8 cellular contexts compared by ENCODE assay signal in genomic region chr1:27488523-27489138, GRCh38. TPM values are rescaled to one million over a fixed set of nuclear protein-coding genes. Genes with fewer than 3 reads are reported as not detected.
A peak's percentile ranks its signal among the peaks of the same experiment; 100 is the strongest.
DNase-seq lines count a peak whose midpoint lies in the region; ATAC-seq lines count a peak whose summit lies in the region.

No MANE protein-coding gene starts in this region.

- H3K4me3 ChIP-seq in CD4-positive, CD25-positive, alpha-beta regulatory T cell (ENCODE audit: low read depth, low read length): peak overlapping the region; percentile 99
- peak overlapping the region; percentile 100 for H3K4me3 ChIP-seq in iPS-20b (ENCODE audit: low read length)

- peaks cover 2% of the 10 kb centered on the region for H3K36me3 Mint-ChIP-seq in CD4-positive, CD25-positive, alpha-beta regulatory T cell
- peaks cover 0 to 9% of the 10 kb centered on the region in 2 donors for H3K36me3 Mint-ChIP-seq in activated naive CD4-positive, alpha-beta T cell treated with anti-CD3 and anti-CD28 coated beads, Interleukin-2, amount 50 U/mL, for 72 hours
- peaks cover 4% of the 10 kb centered on the region for H3K36me3 Mint-ChIP-seq in stimulated activated naive CD8-positive, alpha-beta T cell treated with anti-CD3 and anti-CD28 coated beads, Interleukin-15, Interleukin-2, amounts not matched to agents 100 ng/mL and 50 ng/mL, for 24 hours (ENCODE audit: low read depth)

- H3K9ac ChIP-seq in iPS-20b (ENCODE audit: low read depth, low read length): no peak overlapping the region; the same call in 1 of the 2 replicates

- peaks cover 0 to 1% (median 0%) of the 10 kb centered on the region in 7 donors for H3K9me3 Mint-ChIP-seq in CD4-positive, CD25-positive, alpha-beta regulatory T cell
- H3K9me3 Mint-ChIP-seq in activated naive CD4-positive, alpha-beta T cell treated with anti-CD3 and anti-CD28 coated beads, Interleukin-2, amount 50 U/mL, for 72 hours: no peaks in the 10 kb centered on the region
- no peaks in the 10 kb centered on the region for H3K9me3 Mint-ChIP-seq in stimulated activated naive CD8-positive, alpha-beta T cell treated with anti-CD3 and anti-CD28 coated beads, Interleukin-15, Interleukin-2, amounts not matched to agents 100 ng/mL and 50 ng/mL, for 24 hours

- H3K27me3 ChIP-seq in CD4-positive, CD25-positive, alpha-beta regulatory T cell (ENCODE audit: control insufficient read depth, insufficient read depth, low read length): no peaks in the 10 kb centered on the region
- H3K27me3 ChIP-seq in iPS-20b (ENCODE audit: insufficient read depth, low read length): no peaks in the 10 kb centered on the region

- no peak for ATAC-seq in CD4-positive, CD25-positive, alpha-beta regulatory T cell (ENCODE audit: low read depth in 2 of 2)
- ATAC-seq in activated naive CD4-positive, alpha-beta T cell treated with anti-CD3 and anti-CD28 coated beads, Interleukin-2, amount 50 U/mL, for 72 hours: no peak

- peak overlapping the region; percentile 98 to 99 (median 98) for H3K4me3 Mint-ChIP-seq in CD4-positive, CD25-positive, alpha-beta regulatory T cell
- H3K4me3 Mint-ChIP-seq in stimulated activated naive CD8-positive, alpha-beta T cell treated with anti-CD3 and anti-CD28 coated beads, Interleukin-15, Interleukin-2, amounts not matched to agents 100 ng/mL and 50 ng/mL, for 24 hours: peak overlapping the region; percentile 92

- peaks cover 17% of the 10 kb centered on the region for H3K27me3 Mint-ChIP-seq in CD4-positive, CD25-positive, alpha-beta regulatory T cell
- H3K27me3 Mint-ChIP-seq in stimulated activated naive CD8-positive, alpha-beta T cell treated with anti-CD3 and anti-CD28 coated beads, Interleukin-15, Interleukin-2, amounts not matched to agents 100 ng/mL and 50 ng/mL, for 24 hours: no peaks in the 10 kb centered on the region

- peak overlapping the region; percentile 83 for H3K27ac ChIP-seq in CD4-positive, CD25-positive, alpha-beta regulatory T cell (ENCODE audit: insufficient read depth, low read length, poor library complexity, severe bottlenecking)
- no peak overlapping the region for H3K27ac ChIP-seq in iPS-20b (ENCODE audit: low read length)

- peaks cover 34% of the 10 kb centered on the region for H3K4me1 ChIP-seq in CD4-positive, CD25-positive, alpha-beta regulatory T cell (ENCODE audit: control insufficient read depth, insufficient read depth, low read length, poor library complexity, severe bottlenecking)
- H3K4me1 ChIP-seq in iPS-20b (ENCODE audit: insufficient read depth, low read length): peaks cover 12% of the 10 kb centered on the region

- DNase-seq in CD4-positive, CD25-positive, alpha-beta regulatory T cell: peak in 2 of 3 donors; percentile 25 to 27
- DNase-seq in KG1 (lab: John Stamatoyannopoulos, UW): peak; percentile 24
- no peak for DNase-seq in activated naive CD4-positive, alpha-beta T cell treated with anti-CD3 and anti-CD28 coated beads, Interleukin-2, amount 50 U/mL, for 72 hours (ENCODE audit: low spot score in 2 of 2)
- DNase-seq in HK-2 (ENCODE audit: unreplicated experiment): no peak
- DNase-seq in NCI-H2081 (lab: John Stamatoyannopoulos, UW): no peak
- DNase-seq in COLO829 (ENCODE audit: low spot score): no peak

- H3K4me1 Mint-ChIP-seq in CD4-positive, CD25-positive, alpha-beta regulatory T cell: peaks cover 16 to 67% (median 41%) of the 10 kb centered on the region in 4 donors
- peaks cover 51% of the 10 kb centered on the region for H3K4me1 Mint-ChIP-seq in stimulated activated naive CD8-positive, alpha-beta T cell treated with anti-CD3 and anti-CD28 coated beads, Interleukin-15, Interleukin-2, amounts not matched to agents 100 ng/mL and 50 ng/mL, for 24 hours (ENCODE audit: low read depth)

- peak overlapping the region; percentile 60 to 97 (median 96) for H3K27ac Mint-ChIP-seq in CD4-positive, CD25-positive, alpha-beta regulatory T cell
- H3K27ac Mint-ChIP-seq in activated naive CD4-positive, alpha-beta T cell treated with anti-CD3 and anti-CD28 coated beads, Interleukin-2, amount 50 U/mL, for 72 hours: peak overlapping the region; percentile 84 to 98
- peak overlapping the region; percentile 90 for H3K27ac Mint-ChIP-seq in stimulated activated naive CD8-positive, alpha-beta T cell treated with anti-CD3 and anti-CD28 coated beads, Interleukin-15, Interleukin-2, amounts not matched to agents 100 ng/mL and 50 ng/mL, for 24 hours

- H3K9me3 ChIP-seq in CD4-positive, CD25-positive, alpha-beta regulatory T cell (ENCODE audit: control insufficient read depth in 2 of 2, low read length in 2 of 2): no peaks in the 10 kb centered on the region
- H3K9me3 ChIP-seq in iPS-20b (ENCODE audit: insufficient read depth, low read depth, low read length): no peaks in the 10 kb centered on the region

- H3K36me3 ChIP-seq in CD4-positive, CD25-positive, alpha-beta regulatory T cell (ENCODE audit: control insufficient read depth, insufficient read depth, low read length): peaks cover 2% of the 10 kb centered on the region
- no peaks in the 10 kb centered on the region for H3K36me3 ChIP-seq in iPS-20b (ENCODE audit: insufficient read depth, low read depth, low read length)

RNA-seq across cellular contexts. Expression of gene WASF2, which starts 1.3 kb away (rescaled TPM):
- 175 TPM for total RNA-seq in CD4-positive, CD25-positive, alpha-beta regulatory T cell
- 10 to 100 TPM; 55.3 to 85.3 (median 61.8) TPM for polyA plus RNA-seq in CD4-positive, CD25-positive, alpha-beta regulatory T cell
- total RNA-seq in activated naive CD4-positive, alpha-beta T cell treated with anti-CD3 and anti-CD28 coated beads, Interleukin-2, amount 50 U/mL, for 72 hours: 100 to 1,000 TPM in 1 of 2 donors, 10 to 100 TPM in 1; 97.8 to 116 TPM

Comparison
In these comparisons a context has a peak if more than half of its experiments do, and no peak if none do; other contexts are left out.
1. DNase-seq: peak in CD4-positive, CD25-positive, alpha-beta regulatory T cell (2 of 3) and KG1 (single experiment); none in activated naive CD4-positive, alpha-beta T cell treated with anti-CD3 and anti-CD28 coated beads, Interleukin-2, amount 50 U/mL, for 72 hours (0 of 2), HK-2 (single experiment), NCI-H2081 (0 of 2) and COLO829 (single experiment).
2. Peak in every context shown above with its lines, with median percentiles within 50 percentile points of each other: H3K27ac Mint-ChIP-seq.